ENCODE assay signal across 1 cellular context in the genomic region with DNA sequence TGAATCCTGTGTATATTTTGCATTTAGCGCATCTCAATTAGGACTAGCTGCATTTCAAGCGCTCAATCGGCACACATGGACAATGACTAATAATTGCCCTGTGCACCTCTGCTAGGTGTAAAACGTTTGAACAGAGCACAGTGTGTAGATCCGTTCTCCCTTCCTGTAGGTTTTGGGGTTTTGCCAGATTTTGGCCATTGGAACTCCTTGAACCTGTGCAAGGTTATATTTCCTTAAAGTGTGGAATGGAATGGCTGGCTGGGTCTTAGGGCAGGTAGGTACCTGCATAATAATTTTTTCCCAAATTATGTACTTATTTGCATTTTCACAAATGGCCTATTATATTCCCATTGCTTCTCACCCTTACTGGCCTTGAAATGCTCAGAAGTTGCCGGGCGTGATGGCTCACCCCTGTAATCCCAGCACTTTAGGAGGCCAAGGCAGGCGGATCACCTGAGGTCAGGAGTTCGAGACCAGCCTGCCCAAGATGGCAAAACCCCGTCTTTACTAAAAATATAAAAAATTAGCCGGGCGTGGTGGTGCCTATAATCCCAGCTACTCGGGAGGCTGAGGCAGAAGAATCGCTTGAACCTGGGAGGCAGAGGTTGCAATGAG.
TF ChIP-seq lines count a peak whose summit lies in the region.

No MANE protein-coding gene starts in this region.

TF ChIP-seq in SK-N-SH, 30 proteins besides CTCF, POLR2A, EP300 and RAD21:
- TF ChIP-seq, protein P1, sequence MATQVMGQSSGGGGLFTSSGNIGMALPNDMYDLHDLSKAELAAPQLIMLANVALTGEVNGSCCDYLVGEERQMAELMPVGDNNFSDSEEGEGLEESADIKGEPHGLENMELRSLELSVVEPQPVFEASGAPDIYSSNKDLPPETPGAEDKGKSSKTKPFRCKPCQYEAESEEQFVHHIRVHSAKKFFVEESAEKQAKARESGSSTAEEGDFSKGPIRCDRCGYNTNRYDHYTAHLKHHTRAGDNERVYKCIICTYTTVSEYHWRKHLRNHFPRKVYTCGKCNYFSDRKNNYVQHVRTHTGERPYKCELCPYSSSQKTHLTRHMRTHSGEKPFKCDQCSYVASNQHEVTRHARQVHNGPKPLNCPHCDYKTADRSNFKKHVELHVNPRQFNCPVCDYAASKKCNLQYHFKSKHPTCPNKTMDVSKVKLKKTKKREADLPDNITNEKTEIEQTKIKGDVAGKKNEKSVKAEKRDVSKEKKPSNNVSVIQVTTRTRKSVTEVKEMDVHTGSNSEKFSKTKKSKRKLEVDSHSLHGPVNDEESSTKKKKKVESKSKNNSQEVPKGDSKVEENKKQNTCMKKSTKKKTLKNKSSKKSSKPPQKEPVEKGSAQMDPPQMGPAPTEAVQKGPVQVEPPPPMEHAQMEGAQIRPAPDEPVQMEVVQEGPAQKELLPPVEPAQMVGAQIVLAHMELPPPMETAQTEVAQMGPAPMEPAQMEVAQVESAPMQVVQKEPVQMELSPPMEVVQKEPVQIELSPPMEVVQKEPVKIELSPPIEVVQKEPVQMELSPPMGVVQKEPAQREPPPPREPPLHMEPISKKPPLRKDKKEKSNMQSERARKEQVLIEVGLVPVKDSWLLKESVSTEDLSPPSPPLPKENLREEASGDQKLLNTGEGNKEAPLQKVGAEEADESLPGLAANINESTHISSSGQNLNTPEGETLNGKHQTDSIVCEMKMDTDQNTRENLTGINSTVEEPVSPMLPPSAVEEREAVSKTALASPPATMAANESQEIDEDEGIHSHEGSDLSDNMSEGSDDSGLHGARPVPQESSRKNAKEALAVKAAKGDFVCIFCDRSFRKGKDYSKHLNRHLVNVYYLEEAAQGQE (IDR thresholded peaks at IDR 0.05; ENCODE audit: low read depth, low read length) = 0 out of 2 replicates have a peak, but pooled peaks have one; percentile 2
- TF ChIP-seq NRF1 (IDR thresholded peaks at IDR 0.05; ENCODE audit: low read depth, low read length) = no peak
- TF ChIP-seq ELF1 (IDR thresholded peaks at IDR 0.05) = 0 out of 2 replicates have a peak, but pooled peaks have one; percentile 0
- TF ChIP-seq RXRA (IDR thresholded peaks at IDR 0.05; ENCODE audit: borderline replicate concordance, low read depth) = peak; percentile 25
